ENCODE assay signal across 11 cellular contexts in the genomic region with DNA sequence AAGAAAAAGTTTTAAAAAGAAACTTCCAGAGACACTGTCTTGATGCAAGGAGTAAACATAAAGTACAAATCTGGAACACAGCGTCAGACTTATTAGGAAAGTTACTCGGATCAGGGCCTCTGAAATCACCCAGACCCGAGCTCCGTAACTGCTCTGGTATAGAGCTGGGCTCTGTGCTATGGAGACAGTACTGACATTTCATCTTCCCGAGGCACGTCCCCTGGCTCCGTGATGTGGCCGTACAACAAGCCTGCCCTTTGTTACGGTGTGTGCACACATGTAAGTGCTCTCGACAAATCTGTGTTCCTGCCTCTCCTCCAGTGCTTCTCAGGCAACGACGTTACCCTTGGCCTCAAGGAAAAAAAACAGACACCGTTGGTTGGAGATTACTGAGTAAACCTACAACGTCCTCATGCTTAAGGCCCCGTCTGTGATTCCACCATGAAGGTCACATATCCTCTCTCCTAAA.
DNase-seq lines count a peak whose midpoint lies in the region; ATAC-seq and TF ChIP-seq lines count a peak whose summit lies in the region.
"Had no signal": no experiment of that assay in that cellular context is flagged by ENCODE, and none has a peak within 500 bp of the region (broad histone marks: within the 10 kb centered on the region; RNA-seq: fewer than 3 reads in every experiment).

No MANE protein-coding gene starts in this region.

- no peaks in the 10 kb centered on the region for H3K36me3 ChIP-seq in esophagus (ENCODE audit: control insufficient read depth in 2 of 2, insufficient read depth in 2 of 2, low read length in 1 of 2)
- H3K36me3 ChIP-seq in mucosa of descending colon (ENCODE audit: low read depth) = no peaks in the 10 kb centered on the region
- H3K36me3 ChIP-seq in thyroid gland = no peaks in the 10 kb centered on the region

- DNase-seq in NCI-H2029 treated with DMSO at 0.1 percent for 48 hours (lab: John Stamatoyannopoulos, UW) (peak; percentile 64), mucosa of descending colon (peak in 2 of 3 donors; percentile 54 to 66), thyroid gland (peak; percentile 90 to 92)
- no peak for DNase-seq in activated CD4-positive, alpha-beta T cell treated with anti-CD3 and anti-CD28 coated beads for 36 hours
- DNase-seq: activated T-cell treated with anti-CD3 and anti-CD28 coated beads, Interleukin-2, amount 50 U/mL, for 48 hours; central memory CD4-positive, alpha-beta T cell; NK-92 treated with Interleukin-12 subunit alpha and Interleukin-12 subunit beta, amount 100 ng/mL, for 24 hours; stimulated activated CD4-positive, alpha-beta T cell treated with anti-CD3 and anti-CD28 coated beads, Interleukin-2, amount 100 ng/mL, for 24 hours had no signal

- H3K27me3 ChIP-seq in esophagus (ENCODE audit: control insufficient read depth in 1 of 2, insufficient read depth in 2 of 2, low read length in 2 of 2) (no peaks in the 10 kb centered on the region), thyroid gland (no peaks in the 10 kb centered on the region)

- ATAC-seq in mucosa of descending colon = peak; percentile 32
- no peak for ATAC-seq in activated CD4-positive, alpha-beta T cell treated with anti-CD3 and anti-CD28 coated beads for 36 hours
- no peak for ATAC-seq in GM18505 (IDR thresholded peaks at IDR 0.05; ENCODE audit: unreplicated experiment)
- ATAC-seq in HG03457 (IDR thresholded peaks at IDR 0.05; ENCODE audit: unreplicated experiment) = no peak

- WGBS in esophagus, 2 donors = 60 to 65% methylated on average over 15 of the region's 15 CpGs
- 21 to 31% methylated on average over 15 of the region's 15 CpGs for WGBS in thyroid gland, 2 donors

- no peaks in the 10 kb centered on the region for H3K9me3 ChIP-seq in esophagus (ENCODE audit: control insufficient read depth in 2 of 2, insufficient read depth in 1 of 2, low read depth in 1 of 2, low read length in 1 of 2)
- H3K9me3 ChIP-seq in mucosa of descending colon = no peaks in the 10 kb centered on the region
- H3K9me3 ChIP-seq in thyroid gland = no peaks in the 10 kb centered on the region

- H3K9me3 Mint-ChIP-seq in activated CD4-positive, alpha-beta T cell treated with anti-CD3 and anti-CD28 coated beads for 36 hours (ENCODE audit: low read depth) = no peaks in the 10 kb centered on the region

- POLR2A ChIA-PET in activated CD4-positive, alpha-beta T cell treated with anti-CD3 and anti-CD28 coated beads for 36 hours (lab: Charles Lee) = no interaction called here

- TF ChIP-seq POLR2A in thyroid gland (IDR thresholded peaks at IDR 0.05) = peak in 1 of 2 donors; percentile 86
- no peak for TF ChIP-seq POLR2A in GM18505 (IDR thresholded peaks at IDR 0.05; ENCODE audit: borderline replicate concordance, extremely low read depth, insufficient read depth, insufficient read length)

- H3K27me3 Mint-ChIP-seq in activated CD4-positive, alpha-beta T cell treated with anti-CD3 and anti-CD28 coated beads for 36 hours = no peaks in the 10 kb centered on the region

- H3K4me1 ChIP-seq in esophagus (ENCODE audit: control insufficient read depth in 2 of 2, insufficient read depth in 2 of 2, low read length in 1 of 2) (peaks cover 0 to 14% of the 10 kb centered on the region in 2 donors), mucosa of descending colon (ENCODE audit: low read depth) (peaks cover 63% of the 10 kb centered on the region), thyroid gland (peaks cover 62 to 72% of the 10 kb centered on the region in 2 donors)

- CTCF ChIA-PET in activated CD4-positive, alpha-beta T cell treated with anti-CD3 and anti-CD28 coated beads for 36 hours (lab: Charles Lee) = interaction anchor here (1.0 kb wide), 1 partner anchor 103 kb away, joined by 3 read pairs; no protein-coding TSS in a partner anchor

- TF ChIP-seq CTCF in mucosa of descending colon (IDR thresholded peaks at IDR 0.05) (no peak), thyroid gland (IDR thresholded peaks at IDR 0.05) (peak in 1 of 6 experiments; percentile 8)

- H3K36me3 Mint-ChIP-seq in activated CD4-positive, alpha-beta T cell treated with anti-CD3 and anti-CD28 coated beads for 36 hours (ENCODE audit: low read depth) = no peaks in the 10 kb centered on the region

- no peak overlapping the region for H3K4me3 Mint-ChIP-seq in activated CD4-positive, alpha-beta T cell treated with anti-CD3 and anti-CD28 coated beads for 36 hours

- intact Hi-C loops in mucosa of descending colon (cut with DNase I, micrococcal nuclease) = loop anchor here in 1 of 2 donors (5.0 to 10.0 kb wide), 2 partner anchors 245 to 358 kb away; no protein-coding TSS in a partner anchor
- intact Hi-C loops in thyroid gland (cut with DNase I) = loop anchor here (10.0 kb wide), 2 partner anchors 208 to 358 kb away; no protein-coding TSS in a partner anchor
- intact Hi-C loops in activated CD4-positive, alpha-beta T cell treated with anti-CD3 and anti-CD28 coated beads for 36 hours (cut with DNase I, micrococcal nuclease) = no loop called here

- H3K4me3 ChIP-seq in esophagus (ENCODE audit: low read depth in 1 of 2, low read length in 2 of 2) = no peak overlapping the region
- no peak overlapping the region for H3K4me3 ChIP-seq in mucosa of descending colon
- H3K4me3 ChIP-seq in thyroid gland (replicated peaks in 1 of 3) = no peak overlapping the region

- peaks cover 10% of the 10 kb centered on the region for H3K4me1 Mint-ChIP-seq in activated CD4-positive, alpha-beta T cell treated with anti-CD3 and anti-CD28 coated beads for 36 hours

- H3K27ac Mint-ChIP-seq in activated CD4-positive, alpha-beta T cell treated with anti-CD3 and anti-CD28 coated beads for 36 hours = no peak overlapping the region

- H3K27ac ChIP-seq in esophagus (ENCODE audit: low read depth in 2 of 2, low read length in 1 of 2) (peak overlapping the region; percentile 71 to 82), thyroid gland (peak overlapping the region; percentile 97 to 100 (median 99))
